In the genomic region with DNA sequence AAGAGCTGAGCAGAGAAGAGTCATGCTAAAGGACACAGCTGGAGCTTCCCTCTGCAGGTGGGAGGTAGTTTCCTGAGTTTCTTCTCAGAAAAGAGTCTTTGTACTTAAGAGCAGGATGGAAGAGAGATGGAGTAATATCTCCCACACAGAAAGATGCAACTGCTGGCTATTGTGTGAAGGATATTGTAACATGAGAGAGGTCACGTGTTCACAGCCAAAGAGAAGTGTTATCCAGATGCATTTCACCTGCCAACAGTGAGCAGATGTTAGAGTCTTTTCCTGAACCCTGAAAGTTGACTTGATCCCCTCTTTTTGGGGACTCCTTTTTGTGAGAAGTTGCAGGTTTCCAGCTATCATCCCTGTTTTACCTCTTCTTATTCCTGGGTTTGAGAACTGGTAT, we compare ENCODE assay signal across 21 cellular contexts. TPM values are rescaled to one million over a fixed set of nuclear protein-coding genes. Genes with fewer than 3 reads are reported as not detected.
DNase-seq lines count a peak whose midpoint lies in the region; ATAC-seq, FAIRE-seq and TF ChIP-seq lines count a peak whose summit lies in the region.
"Had no signal": no experiment of that assay in that cellular context is flagged by ENCODE, and none has a peak within 500 bp of the region (broad histone marks: within the 10 kb centered on the region; RNA-seq: fewer than 3 reads in every experiment).

No MANE protein-coding gene starts in this region.

- 0% methylated on average over 1 of the region's 1 CpG for WGBS in HepG2 (ENCODE audit: low lambda C conversion rate)
- WGBS in right lobe of liver (ENCODE audit: insufficient coverage, low coverage, low lambda C conversion rate, missing lambda C conversion rate), result 50% methylated on average over 1 of the region's 1 CpG

- BruUV-seq in HepG2 (replicated peaks; lab: Mats Ljungman, UMichigan), result no TSS peak

- H3K27me3 ChIP-seq in HepG2 (ENCODE audit: control insufficient read depth in 1 of 2, insufficient read depth in 2 of 2, low read length in 2 of 2), result peaks cover 2 to 11% of the 10 kb centered on the region in 2 experiments; a peak in 3 of 5 replicates
- H3K27me3 ChIP-seq in right lobe of liver, result no peaks in the 10 kb centered on the region
- H3K27me3 ChIP-seq: BLaER1 had no signal

- in situ Hi-C loops in HepG2 (cut with HindIII; ENCODE audit: extremely low pct_ligation_motif_present, low pct_unique_long_range_greater_than_20kb), result no loop called here

- H3K4me1 Mint-ChIP-seq in stimulated activated naive B cell treated with anti-CD40 and anti-IgM and Interleukin-4, amounts not matched to agents 10 μg/mL and 1 μg/mL and 100 μg/mL, for 72 hours, result no peaks in the 10 kb centered on the region
- H3K4me1 Mint-ChIP-seq: CD14-positive monocyte; CD4-positive, alpha-beta memory T cell; H9; IgD-negative memory B cell had no signal

- DNase-seq in DMS53 (lab: John Stamatoyannopoulos, UW), result peak; percentile 21
- no peak for DNase-seq in DMS53 treated with DMSO at 0.1 percent for 48 hours (lab: John Stamatoyannopoulos, UW; ENCODE audit: unreplicated experiment)
- DNase-seq in HepG2 (ENCODE audit: low spot score), result no peak
- no peak for DNase-seq in right lobe of liver
- peak; percentile 88 for DNase-seq in NCI-H510A treated with DMSO at 0.1 percent for 48 hours (lab: John Stamatoyannopoulos, UW)
- DNase-seq in stimulated activated naive B cell treated with anti-CD40 and anti-IgM and Interleukin-4, amounts not matched to agents 10 μg/mL and 1 μg/mL and 100 μg/mL, for 72 hours, result no peak
- DNase-seq in HCEC 1CT, result no peak
- DNase-seq: DMS153, DND-41, EL, H9 had no signal

- no peak overlapping the region for H3K4me3 ChIP-seq in HepG2 (replicated peaks in 1 of 3; ENCODE audit: insufficient read depth in 1 of 3, low read depth in 2 of 3, low read length in 3 of 3)
- H3K4me3 ChIP-seq in right lobe of liver, result no peak overlapping the region
- H3K4me3 ChIP-seq: A549, BLaER1 had no signal

- H3K9me3 ChIP-seq in HepG2 (ENCODE audit: low read length) (no peaks in the 10 kb centered on the region), right lobe of liver (no peaks in the 10 kb centered on the region)
- H3K9me3 ChIP-seq: BLaER1 had no signal

- H3K36me3 Mint-ChIP-seq in stimulated activated naive B cell treated with anti-CD40 and anti-IgM and Interleukin-4, amounts not matched to agents 10 μg/mL and 1 μg/mL and 100 μg/mL, for 72 hours, result no peaks in the 10 kb centered on the region
- H3K36me3 Mint-ChIP-seq: CD14-positive monocyte; CD4-positive, alpha-beta memory T cell; IgD-negative memory B cell had no signal

- TF ChIP-seq EP300 in HepG2 (IDR thresholded peaks at IDR 0.05; ENCODE audit: low read depth in 2 of 2, low read length in 2 of 2) (no peak), HepG2 (CRISPR knock-in tag; IDR thresholded peaks at IDR 0.05; ENCODE audit: borderline replicate concordance) (no peak)

- no peak overlapping the region for H3K4me3 Mint-ChIP-seq in stimulated activated naive B cell treated with anti-CD40 and anti-IgM and Interleukin-4, amounts not matched to agents 10 μg/mL and 1 μg/mL and 100 μg/mL, for 72 hours
- H3K4me3 Mint-ChIP-seq: CD14-positive monocyte; CD4-positive, alpha-beta memory T cell; H9; IgD-negative memory B cell had no signal

- no peak overlapping the region for H3K9ac ChIP-seq in HepG2 (ENCODE audit: insufficient read depth, low read depth, low read length)
- H3K9ac ChIP-seq: BLaER1 had no signal

- no peaks in the 10 kb centered on the region for H3K9me3 Mint-ChIP-seq in stimulated activated naive B cell treated with anti-CD40 and anti-IgM and Interleukin-4, amounts not matched to agents 10 μg/mL and 1 μg/mL and 100 μg/mL, for 72 hours
- H3K9me3 Mint-ChIP-seq: IgD-negative memory B cell had no signal

- intact Hi-C loops in HepG2 (cut with micrococcal nuclease; ENCODE audit: unreplicated experiment), result no loop called here
- intact Hi-C loops in right lobe of liver (cut with DNase I), result no loop called here

- H3K4me2 ChIP-seq in HepG2 (ENCODE audit: low read depth, low read length), result no peak overlapping the region
- H3K4me2 ChIP-seq: A549, BLaER1 had no signal

- H2AFZ ChIP-seq in HepG2 (ENCODE audit: low read length), result no peak overlapping the region

- TF ChIP-seq POLR2A in HepG2 (IDR thresholded peaks at IDR 0.05; ENCODE audit: insufficient read depth in 1 of 2, low read depth in 2 of 2, low read length in 2 of 2), result no peak
- TF ChIP-seq POLR2A in right lobe of liver (IDR thresholded peaks at IDR 0.05), result no peak

- no peak for TF ChIP-seq RAD21 in HepG2 (CRISPR knock-in tag; IDR thresholded peaks at IDR 0.05)

- peaks cover 7 to 10% of the 10 kb centered on the region in 2 donors for H3K27me3 Mint-ChIP-seq in stimulated activated naive B cell treated with anti-CD40 and anti-IgM and Interleukin-4, amounts not matched to agents 10 μg/mL and 1 μg/mL and 100 μg/mL, for 72 hours
- H3K27me3 Mint-ChIP-seq: IgD-negative memory B cell had no signal

- POLR2A ChIA-PET in HepG2 (lab: Yijun Ruan, JAX), result no interaction called here

- H3K79me2 ChIP-seq in HepG2 (ENCODE audit: insufficient read depth, low read length), result no peaks in the 10 kb centered on the region

- no peaks in the 10 kb centered on the region for H3K36me3 ChIP-seq in HepG2 (replicated peaks in 1 of 2; ENCODE audit: control insufficient read depth in 1 of 2, insufficient read depth in 2 of 2, low read length in 2 of 2)
- no peaks in the 10 kb centered on the region for H3K36me3 ChIP-seq in right lobe of liver
- H3K36me3 ChIP-seq: BLaER1 had no signal

- ATAC-seq in HepG2 (no peak), right lobe of liver (no peak), HG02885 (IDR thresholded peaks at IDR 0.05; ENCODE audit: poor library complexity, unreplicated experiment) (no peak)
- ATAC-seq in stimulated activated naive B cell treated with anti-CD40 and anti-IgM and Interleukin-4, amounts not matched to agents 10 μg/mL and 1 μg/mL and 100 μg/mL, for 72 hours (replicated peaks), result no peak

- FAIRE-seq in HepG2 (lab: Jason Lieb, UNC), result no peak
- FAIRE-seq: A549, GM12891, GM19239, H1 had no signal

- no peak overlapping the region for H3K27ac Mint-ChIP-seq in stimulated activated naive B cell treated with anti-CD40 and anti-IgM and Interleukin-4, amounts not matched to agents 10 μg/mL and 1 μg/mL and 100 μg/mL, for 72 hours
- H3K27ac Mint-ChIP-seq: CD14-positive monocyte; CD4-positive, alpha-beta memory T cell; H9 had no signal

- H3K4me1 ChIP-seq in HepG2 (ENCODE audit: insufficient read depth, low read length) (peaks cover 26% of the 10 kb centered on the region), right lobe of liver (no peaks in the 10 kb centered on the region)
- H3K4me1 ChIP-seq: A549, BLaER1 had no signal

- TF ChIP-seq CTCF in HepG2 (CRISPR knock-in tag; IDR thresholded peaks at IDR 0.05) (no peak), right lobe of liver (IDR thresholded peaks at IDR 0.05) (no peak)

- CTCF ChIA-PET in HepG2 (lab: Yijun Ruan, JAX; ENCODE audit: low intra/inter-chr PET ratio, low total read pairs), result no interaction called here

- H4K20me1 ChIP-seq in HepG2 (ENCODE audit: insufficient read depth, low read length), result no peaks in the 10 kb centered on the region
- H4K20me1 ChIP-seq: BLaER1 had no signal

- H3K27ac ChIP-seq in HepG2 (ENCODE audit: extremely low read length, insufficient read depth, low read length) (no peak overlapping the region), right lobe of liver (no peak overlapping the region)
- H3K27ac ChIP-seq: 22Rv1, A549, BLaER1 had no signal

TF ChIP-seq in HepG2, 621 proteins besides CTCF, POLR2A, EP300 and RAD21 (continues in another document):
- peak; percentile 45; the same call in 1 of the 2 replicates for TF ChIP-seq RAD51 (IDR thresholded peaks at IDR 0.05; ENCODE audit: borderline replicate concordance)
- TF ChIP-seq USF2 (IDR thresholded peaks at IDR 0.05; ENCODE audit: low read depth, low read length), result 0 out of 2 replicates have a peak, but pooled peaks have one; percentile 30
- TF ChIP-seq USF2 (CRISPR knock-in tag; IDR thresholded peaks at IDR 0.05; ENCODE audit: borderline replicate concordance), result no peak

RNA-seq across cellular contexts. Expression of gene TRIO, which starts 14.0 kb away (rescaled TPM):
- 40.1 and 45.2 TPM in 2 replicates for total RNA-seq in HepG2 (2016; rRNA removed; fragmentation: Illumina TruSeq; extraction: Trizol)
- 21.2 and 24.0 TPM in 2 replicates for total RNA-seq in HepG2 (2016; cell fraction: cytosol; rRNA removed; fragmentation: Illumina TruSeq; extraction: Trizol; ENCODE audit: low read depth)
- total RNA-seq in HepG2 (2016; cell fraction: insoluble cytoplasmic fraction; rRNA removed; fragmentation: Illumina TruSeq; extraction: Trizol), result 33.5 and 38.3 TPM in 2 replicates
- 21.6 and 23.8 TPM in 2 replicates for total RNA-seq in HepG2 (2016; cell fraction: membrane; rRNA removed; fragmentation: Illumina TruSeq; extraction: Trizol)
- total RNA-seq in HepG2 (2016; cell fraction: nucleus; rRNA removed; fragmentation: Illumina TruSeq; extraction: Trizol), result 110 and 124 TPM in 2 replicates
- polyA plus RNA-seq in HepG2 (2011; rRNA removed), result 45.9 and 54.9 TPM in 2 replicates
- polyA plus RNA-seq in HepG2 (2011; cell fraction: cytosol; rRNA removed), result 21.6 and 26.5 TPM in 2 replicates
- 164 and 205 TPM in 2 replicates for polyA plus RNA-seq in HepG2 (2011; cell fraction: nucleus; rRNA removed)
- 38.4 and 43.8 TPM in 2 replicates for polyA plus RNA-seq in HepG2 (2012)
- polyA plus RNA-seq in HepG2 (2016; cell fraction: cytosol; fragmentation: Illumina TruSeq; extraction: Trizol; ENCODE audit: low read depth), result 0.63 and 1.0 TPM in 2 replicates
- 11.0 and 18.7 TPM in 2 replicates for polyA plus RNA-seq in HepG2 (2016; cell fraction: insoluble cytoplasmic fraction; fragmentation: Illumina TruSeq; extraction: Trizol; ENCODE audit: low read depth)
- polyA plus RNA-seq in HepG2 (2016; cell fraction: membrane; fragmentation: Illumina TruSeq; extraction: Trizol; ENCODE audit: low read depth), result 2.1 and 2.3 TPM in 2 replicates
- polyA plus RNA-seq in HepG2 (2016; cell fraction: nucleus; fragmentation: Illumina TruSeq; extraction: Trizol; ENCODE audit: insufficient read depth, low read depth), result 112 and 131 TPM in 2 replicates
- polyA minus RNA-seq in HepG2 (2011; rRNA and poly(A)+ RNA removed; ENCODE audit: low replicate concordance), result 240 and 302 TPM in 2 replicates
- 39.7 and 40.6 TPM in 2 replicates for polyA minus RNA-seq in HepG2 (2011; cell fraction: cytosol; rRNA and poly(A)+ RNA removed)
- polyA minus RNA-seq in HepG2 (2011; cell fraction: nucleus; rRNA and poly(A)+ RNA removed), result 318 and 321 TPM in 2 replicates
- 10 to 100 TPM; 34.7 to 63.5 (median 50.2) TPM for total RNA-seq in right lobe of liver

Comparison
In these comparisons a context has a peak if more than half of its experiments do, and no peak if none do; other contexts are left out.
1. DNase-seq: peak in DMS53 (single experiment) and NCI-H510A treated with DMSO at 0.1 percent for 48 hours (single experiment); none in DMS53 treated with DMSO at 0.1 percent for 48 hours (single experiment), HepG2 (single experiment), right lobe of liver (0 of 3), stimulated activated naive B cell treated with anti-CD40 and anti-IgM and Interleukin-4, amounts not matched to agents 10 μg/mL and 1 μg/mL and 100 μg/mL, for 72 hours (single experiment) and HCEC 1CT (single experiment).